In genomic region chr1:87642581-87643129, GRCh38 we compare ENCODE assay signal across 12 cellular contexts.
DNase-seq lines count a peak whose midpoint lies in the region; ATAC-seq and TF ChIP-seq lines count a peak whose summit lies in the region.
"Had no signal": no experiment of that assay in that cellular context is flagged by ENCODE, and none has a peak within 500 bp of the region (broad histone marks: within the 10 kb centered on the region; RNA-seq: fewer than 3 reads in every experiment).

No MANE protein-coding gene starts in this region.

- intact Hi-C loops in breast epithelium (cut with DNase I; ENCODE audit: low total_unique reads) = no loop called here

- TF ChIP-seq CTCF in fibroblast of pulmonary artery (IDR thresholded peaks at IDR 0.05; ENCODE audit: low read length, missing control alignments) = no peak
- no peak for TF ChIP-seq CTCF in coronary artery (IDR thresholded peaks at IDR 0.05)
- TF ChIP-seq CTCF in breast epithelium (IDR thresholded peaks at IDR 0.05) = no peak

- no peaks in the 10 kb centered on the region for H3K36me3 ChIP-seq in breast epithelium

- no peak for TF ChIP-seq POLR2A in breast epithelium (IDR thresholded peaks at IDR 0.05)

- no peaks in the 10 kb centered on the region for H3K36me3 Mint-ChIP-seq in stimulated activated memory B cell treated with anti-CD40 and anti-IgM and Interleukin-4, amounts not matched to agents 10 μg/mL and 1 μg/mL and 100 μg/mL, for 72 hours

- H3K4me1 ChIP-seq in breast epithelium = no peaks in the 10 kb centered on the region

- H3K27ac Mint-ChIP-seq in stimulated activated memory B cell treated with anti-CD40 and anti-IgM and Interleukin-4, amounts not matched to agents 10 μg/mL and 1 μg/mL and 100 μg/mL, for 72 hours = peak overlapping the region; percentile 12

- H3K4me3 ChIP-seq in fibroblast of pulmonary artery (replicated peaks; ENCODE audit: low read depth, low read length) = no peak overlapping the region
- no peak overlapping the region for H3K4me3 ChIP-seq in coronary artery
- H3K4me3 ChIP-seq in breast epithelium = no peak overlapping the region

- no peak for ATAC-seq in stimulated activated memory B cell treated with anti-CD40 and anti-IgM and Interleukin-4, amounts not matched to agents 10 μg/mL and 1 μg/mL and 100 μg/mL, for 72 hours
- ATAC-seq: HCT116 had no signal

- H3K9me3 Mint-ChIP-seq in stimulated activated memory B cell treated with anti-CD40 and anti-IgM and Interleukin-4, amounts not matched to agents 10 μg/mL and 1 μg/mL and 100 μg/mL, for 72 hours = peaks cover 4% of the 10 kb centered on the region

- no peaks in the 10 kb centered on the region for H3K9me3 ChIP-seq in breast epithelium

- H3K27me3 ChIP-seq in breast epithelium = no peaks in the 10 kb centered on the region

- H3K27ac ChIP-seq in coronary artery (no peak overlapping the region), breast epithelium (no peak overlapping the region)

- peaks cover 18% of the 10 kb centered on the region for H3K4me1 Mint-ChIP-seq in stimulated activated memory B cell treated with anti-CD40 and anti-IgM and Interleukin-4, amounts not matched to agents 10 μg/mL and 1 μg/mL and 100 μg/mL, for 72 hours

- no peaks in the 10 kb centered on the region for H3K27me3 Mint-ChIP-seq in stimulated activated memory B cell treated with anti-CD40 and anti-IgM and Interleukin-4, amounts not matched to agents 10 μg/mL and 1 μg/mL and 100 μg/mL, for 72 hours

- H3K4me3 Mint-ChIP-seq in stimulated activated memory B cell treated with anti-CD40 and anti-IgM and Interleukin-4, amounts not matched to agents 10 μg/mL and 1 μg/mL and 100 μg/mL, for 72 hours = no peak overlapping the region

- DNase-seq in NCI-H510A treated with DMSO at 0.1 percent for 48 hours (lab: John Stamatoyannopoulos, UW) = peak; percentile 50
- DNase-seq in NCI-H510A (lab: John Stamatoyannopoulos, UW) = no peak
- peak; percentile 59 for DNase-seq in NCI-H82 treated with DMSO at 0.1 percent for 48 hours (lab: John Stamatoyannopoulos, UW; ENCODE audit: unreplicated experiment)
- DNase-seq in fibroblast of pulmonary artery (ENCODE audit: low read depth) = peak; percentile 14
- DNase-seq in coronary artery (ENCODE audit: low spot score) = no peak
- no peak for DNase-seq in GM19240 (ENCODE audit: insufficient read length, low spot score)
- no peak for DNase-seq in breast epithelium (ENCODE audit: low spot score in 2 of 2)
- DNase-seq: activated CD8-positive, alpha-beta memory T cell treated with anti-CD3 and anti-CD28 coated beads, Interleukin-2, amount 50 U/mL, for 4 hours; caudate nucleus; NCI-H2171 treated with DMSO at 0.1 percent for 48 hours had no signal

Comparison
In these comparisons a context has a peak if more than half of its experiments do, and no peak if none do; other contexts are left out.
1. DNase-seq: peak in NCI-H510A treated with DMSO at 0.1 percent for 48 hours (single experiment), NCI-H82 treated with DMSO at 0.1 percent for 48 hours (single experiment) and fibroblast of pulmonary artery (single experiment); none in NCI-H510A (single experiment), coronary artery (single experiment), GM19240 (single experiment) and breast epithelium (0 of 2).